In the genomic region with DNA sequence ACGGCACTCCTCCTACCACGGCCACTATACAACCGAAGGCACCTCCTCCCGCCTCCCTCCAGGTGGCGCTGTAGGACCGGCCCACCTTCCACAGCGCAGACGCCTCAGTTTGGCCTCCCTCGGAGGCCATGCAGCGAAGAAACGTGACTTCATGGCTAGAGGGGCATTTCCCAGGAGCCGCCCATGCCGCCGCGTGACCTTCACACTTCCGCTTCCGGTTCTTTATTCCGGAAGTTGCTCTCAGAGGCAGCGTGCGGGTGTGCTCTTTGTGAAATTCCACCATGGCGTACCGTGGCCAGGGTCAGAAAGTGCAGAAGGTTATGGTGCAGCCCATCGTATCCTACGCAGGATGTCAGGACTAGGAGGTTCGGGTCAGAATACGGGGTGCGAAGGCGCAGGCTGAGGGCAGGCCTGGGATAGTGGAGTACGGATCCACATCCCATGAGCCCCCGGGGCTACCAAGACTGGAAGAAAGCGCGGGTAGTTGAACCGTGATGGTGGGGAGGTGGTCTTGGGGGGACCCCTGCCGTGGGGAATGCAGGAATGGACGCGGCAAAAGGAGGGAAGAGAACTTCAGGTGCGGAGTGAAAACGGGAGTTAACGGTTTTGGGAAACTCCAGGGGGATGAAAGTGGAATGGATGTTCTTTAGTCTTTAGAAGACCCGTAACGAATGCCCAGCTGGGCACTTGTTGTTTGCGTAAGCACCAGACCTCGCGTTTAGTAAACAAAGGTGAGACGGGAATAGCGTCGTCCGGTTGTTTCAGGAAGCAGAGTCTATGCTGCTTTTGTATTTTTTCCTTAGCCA, we compare ENCODE assay signal across 1 cellular context.
A peak's percentile ranks its signal among the peaks of the same experiment; 100 is the strongest.
TF ChIP-seq lines count a peak whose summit lies in the region.

Gene SNRPE (plus strand): TSS at position 221 of the 806 bp plus-strand sequence. CDS start 61 bp downstream, at position 282.

TF ChIP-seq in HepG2, 621 proteins besides CTCF, POLR2A, EP300 and RAD21 (continued from another document and continues in another):
- TF ChIP-seq CHCHD3 (CRISPR knock-in tag; IDR thresholded peaks at IDR 0.05): no peak
- TF ChIP-seq ZBTB33 (CRISPR knock-in tag; IDR thresholded peaks at IDR 0.05): 0 out of 2 replicates have a peak, but pooled peaks have one; percentile 38
- TF ChIP-seq KDM4B (CRISPR knock-in tag; IDR thresholded peaks at IDR 0.05): no peak
- TF ChIP-seq ZNF274 (CRISPR knock-in tag; IDR thresholded peaks at IDR 0.05): peak; percentile 92
- TF ChIP-seq REST (IDR thresholded peaks at IDR 0.05; ENCODE audit: borderline replicate concordance in 1 of 2, low read depth in 1 of 2, low read length in 2 of 2): peak in 1 of 2 experiments; percentile 64; a peak in 1 of 4 replicates
- no peak for TF ChIP-seq ZNF709 (CRISPR knock-in tag; IDR thresholded peaks at IDR 0.05)
- no peak for TF ChIP-seq REL (CRISPR knock-in tag; conservative IDR thresholded peaks at IDR 0.05)
- no peak for TF ChIP-seq TRIM24 (CRISPR knock-in tag; IDR thresholded peaks at IDR 0.05)
- TF ChIP-seq, protein P1, sequence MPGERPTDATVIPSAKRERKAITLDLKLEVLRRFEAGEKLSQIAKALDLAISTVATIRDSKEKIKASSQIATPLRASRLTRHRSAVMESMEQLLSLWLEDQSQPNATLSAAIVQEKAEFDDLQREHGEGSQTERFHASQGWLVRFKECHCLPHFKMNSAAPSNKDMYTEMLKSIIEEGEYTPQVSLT (CRISPR knock-in tag; IDR thresholded peaks at IDR 0.05; ENCODE audit: borderline replicate concordance, low read depth): peak; percentile 45; the same call in 1 of the 2 replicates
- no peak; the same call in 1 of the 2 replicates for TF ChIP-seq SP5 (CRISPR knock-in tag; IDR thresholded peaks at IDR 0.05; ENCODE audit: borderline replicate concordance, low read depth)
- TF ChIP-seq ZNF12 (CRISPR knock-in tag; IDR thresholded peaks at IDR 0.05): no peak; the same call in 1 of the 2 replicates
- peak; percentile 45; the same call in 1 of the 2 replicates for TF ChIP-seq ZBTB21 (CRISPR knock-in tag; IDR thresholded peaks at IDR 0.05)
- peak; percentile 59; the same call in 1 of the 2 replicates for TF ChIP-seq MAF1 (CRISPR knock-in tag; IDR thresholded peaks at IDR 0.05; ENCODE audit: borderline replicate concordance)
- peak; percentile 49; the same call in 1 of the 2 replicates for TF ChIP-seq FOXK2 (IDR thresholded peaks at IDR 0.05)
- TF ChIP-seq ZNF839 (CRISPR knock-in tag; IDR thresholded peaks at IDR 0.05; ENCODE audit: borderline replicate concordance): peak; percentile 75; the same call in 1 of the 2 replicates
- TF ChIP-seq ETV6 (CRISPR knock-in tag; conservative IDR thresholded peaks at IDR 0.05): no peak; the same call in 1 of the 2 replicates
- peak; percentile 47 for TF ChIP-seq MLX (CRISPR knock-in tag; IDR thresholded peaks at IDR 0.05)
- TF ChIP-seq BATF2 (CRISPR knock-in tag; IDR thresholded peaks at IDR 0.05): peak; percentile 70; the same call in 1 of the 2 replicates
- TF ChIP-seq, protein P2, sequence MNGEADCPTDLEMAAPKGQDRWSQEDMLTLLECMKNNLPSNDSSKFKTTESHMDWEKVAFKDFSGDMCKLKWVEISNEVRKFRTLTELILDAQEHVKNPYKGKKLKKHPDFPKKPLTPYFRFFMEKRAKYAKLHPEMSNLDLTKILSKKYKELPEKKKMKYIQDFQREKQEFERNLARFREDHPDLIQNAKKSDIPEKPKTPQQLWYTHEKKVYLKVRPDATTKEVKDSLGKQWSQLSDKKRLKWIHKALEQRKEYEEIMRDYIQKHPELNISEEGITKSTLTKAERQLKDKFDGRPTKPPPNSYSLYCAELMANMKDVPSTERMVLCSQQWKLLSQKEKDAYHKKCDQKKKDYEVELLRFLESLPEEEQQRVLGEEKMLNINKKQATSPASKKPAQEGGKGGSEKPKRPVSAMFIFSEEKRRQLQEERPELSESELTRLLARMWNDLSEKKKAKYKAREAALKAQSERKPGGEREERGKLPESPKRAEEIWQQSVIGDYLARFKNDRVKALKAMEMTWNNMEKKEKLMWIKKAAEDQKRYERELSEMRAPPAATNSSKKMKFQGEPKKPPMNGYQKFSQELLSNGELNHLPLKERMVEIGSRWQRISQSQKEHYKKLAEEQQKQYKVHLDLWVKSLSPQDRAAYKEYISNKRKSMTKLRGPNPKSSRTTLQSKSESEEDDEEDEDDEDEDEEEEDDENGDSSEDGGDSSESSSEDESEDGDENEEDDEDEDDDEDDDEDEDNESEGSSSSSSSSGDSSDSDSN (CRISPR knock-in tag; IDR thresholded peaks at IDR 0.05): peak; percentile 62
- TF ChIP-seq KLF9 (CRISPR knock-in tag; IDR thresholded peaks at IDR 0.05; ENCODE audit: low read depth): peak; percentile 80; the same call in 1 of the 2 replicates
- TF ChIP-seq ZNF329 (CRISPR knock-in tag; IDR thresholded peaks at IDR 0.05; ENCODE audit: low read depth): 0 out of 2 replicates have a peak, but pooled peaks have one; percentile 60
- TF ChIP-seq MYNN (CRISPR knock-in tag; IDR thresholded peaks at IDR 0.05; ENCODE audit: low read depth): peak; percentile 38; the same call in 1 of the 2 replicates
- peak; percentile 93; the same call in 1 of the 2 replicates for TF ChIP-seq KDM3A (CRISPR knock-in tag; IDR thresholded peaks at IDR 0.05; ENCODE audit: low read depth)
- TF ChIP-seq GLI4 (CRISPR knock-in tag; IDR thresholded peaks at IDR 0.05; ENCODE audit: borderline replicate concordance): peak; percentile 75; the same call in 1 of the 2 replicates
- no peak; the same call in 1 of the 2 replicates for TF ChIP-seq NFYC (CRISPR knock-in tag; IDR thresholded peaks at IDR 0.05)
- peak; percentile 81 for TF ChIP-seq ZNF331 (CRISPR knock-in tag; IDR thresholded peaks at IDR 0.05)
- TF ChIP-seq, protein P3, sequence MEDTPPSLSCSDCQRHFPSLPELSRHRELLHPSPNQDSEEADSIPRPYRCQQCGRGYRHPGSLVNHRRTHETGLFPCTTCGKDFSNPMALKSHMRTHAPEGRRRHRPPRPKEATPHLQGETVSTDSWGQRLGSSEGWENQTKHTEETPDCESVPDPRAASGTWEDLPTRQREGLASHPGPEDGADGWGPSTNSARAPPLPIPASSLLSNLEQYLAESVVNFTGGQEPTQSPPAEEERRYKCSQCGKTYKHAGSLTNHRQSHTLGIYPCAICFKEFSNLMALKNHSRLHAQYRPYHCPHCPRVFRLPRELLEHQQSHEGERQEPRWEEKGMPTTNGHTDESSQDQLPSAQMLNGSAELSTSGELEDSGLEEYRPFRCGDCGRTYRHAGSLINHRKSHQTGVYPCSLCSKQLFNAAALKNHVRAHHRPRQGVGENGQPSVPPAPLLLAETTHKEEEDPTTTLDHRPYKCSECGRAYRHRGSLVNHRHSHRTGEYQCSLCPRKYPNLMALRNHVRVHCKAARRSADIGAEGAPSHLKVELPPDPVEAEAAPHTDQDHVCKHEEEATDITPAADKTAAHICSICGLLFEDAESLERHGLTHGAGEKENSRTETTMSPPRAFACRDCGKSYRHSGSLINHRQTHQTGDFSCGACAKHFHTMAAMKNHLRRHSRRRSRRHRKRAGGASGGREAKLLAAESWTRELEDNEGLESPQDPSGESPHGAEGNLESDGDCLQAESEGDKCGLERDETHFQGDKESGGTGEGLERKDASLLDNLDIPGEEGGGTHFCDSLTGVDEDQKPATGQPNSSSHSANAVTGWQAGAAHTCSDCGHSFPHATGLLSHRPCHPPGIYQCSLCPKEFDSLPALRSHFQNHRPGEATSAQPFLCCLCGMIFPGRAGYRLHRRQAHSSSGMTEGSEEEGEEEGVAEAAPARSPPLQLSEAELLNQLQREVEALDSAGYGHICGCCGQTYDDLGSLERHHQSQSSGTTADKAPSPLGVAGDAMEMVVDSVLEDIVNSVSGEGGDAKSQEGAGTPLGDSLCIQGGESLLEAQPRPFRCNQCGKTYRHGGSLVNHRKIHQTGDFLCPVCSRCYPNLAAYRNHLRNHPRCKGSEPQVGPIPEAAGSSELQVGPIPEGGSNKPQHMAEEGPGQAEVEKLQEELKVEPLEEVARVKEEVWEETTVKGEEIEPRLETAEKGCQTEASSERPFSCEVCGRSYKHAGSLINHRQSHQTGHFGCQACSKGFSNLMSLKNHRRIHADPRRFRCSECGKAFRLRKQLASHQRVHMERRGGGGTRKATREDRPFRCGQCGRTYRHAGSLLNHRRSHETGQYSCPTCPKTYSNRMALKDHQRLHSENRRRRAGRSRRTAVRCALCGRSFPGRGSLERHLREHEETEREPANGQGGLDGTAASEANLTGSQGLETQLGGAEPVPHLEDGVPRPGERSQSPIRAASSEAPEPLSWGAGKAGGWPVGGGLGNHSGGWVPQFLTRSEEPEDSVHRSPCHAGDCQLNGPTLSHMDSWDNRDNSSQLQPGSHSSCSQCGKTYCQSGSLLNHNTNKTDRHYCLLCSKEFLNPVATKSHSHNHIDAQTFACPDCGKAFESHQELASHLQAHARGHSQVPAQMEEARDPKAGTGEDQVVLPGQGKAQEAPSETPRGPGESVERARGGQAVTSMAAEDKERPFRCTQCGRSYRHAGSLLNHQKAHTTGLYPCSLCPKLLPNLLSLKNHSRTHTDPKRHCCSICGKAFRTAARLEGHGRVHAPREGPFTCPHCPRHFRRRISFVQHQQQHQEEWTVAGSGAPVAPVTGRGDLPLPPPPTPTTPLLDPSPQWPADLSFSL (CRISPR knock-in tag; IDR thresholded peaks at IDR 0.05): no peak
- TF ChIP-seq MAZ (IDR thresholded peaks at IDR 0.05; ENCODE audit: borderline replicate concordance, low read depth, low read length): peak; percentile 45; the same call in 1 of the 2 replicates
- TF ChIP-seq MAZ (CRISPR knock-in tag; IDR thresholded peaks at IDR 0.05; ENCODE audit: low read depth): peak; percentile 43
- TF ChIP-seq SP4 (CRISPR knock-in tag; IDR thresholded peaks at IDR 0.05): peak; percentile 89
- TF ChIP-seq MLLT10 (CRISPR knock-in tag; IDR thresholded peaks at IDR 0.05): no peak
- peak; percentile 70; the same call in 1 of the 2 replicates for TF ChIP-seq SMC3 (IDR thresholded peaks at IDR 0.05; ENCODE audit: low read length)
- TF ChIP-seq, protein P4, sequence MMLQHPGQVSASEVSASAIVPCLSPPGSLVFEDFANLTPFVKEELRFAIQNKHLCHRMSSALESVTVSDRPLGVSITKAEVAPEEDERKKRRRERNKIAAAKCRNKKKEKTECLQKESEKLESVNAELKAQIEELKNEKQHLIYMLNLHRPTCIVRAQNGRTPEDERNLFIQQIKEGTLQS (CRISPR knock-in tag; IDR thresholded peaks at IDR 0.05): no peak
- TF ChIP-seq ZNF768 (CRISPR knock-in tag; IDR thresholded peaks at IDR 0.05): peak; percentile 43; the same call in 1 of the 2 replicates
- TF ChIP-seq ZNF605 (CRISPR knock-in tag; IDR thresholded peaks at IDR 0.05): peak; percentile 90
- peak; percentile 98 for TF ChIP-seq ELF1 (CRISPR knock-in tag; IDR thresholded peaks at IDR 0.05)
- TF ChIP-seq THAP11 (CRISPR knock-in tag; IDR thresholded peaks at IDR 0.05): peak; percentile 95
- TF ChIP-seq, protein P5, sequence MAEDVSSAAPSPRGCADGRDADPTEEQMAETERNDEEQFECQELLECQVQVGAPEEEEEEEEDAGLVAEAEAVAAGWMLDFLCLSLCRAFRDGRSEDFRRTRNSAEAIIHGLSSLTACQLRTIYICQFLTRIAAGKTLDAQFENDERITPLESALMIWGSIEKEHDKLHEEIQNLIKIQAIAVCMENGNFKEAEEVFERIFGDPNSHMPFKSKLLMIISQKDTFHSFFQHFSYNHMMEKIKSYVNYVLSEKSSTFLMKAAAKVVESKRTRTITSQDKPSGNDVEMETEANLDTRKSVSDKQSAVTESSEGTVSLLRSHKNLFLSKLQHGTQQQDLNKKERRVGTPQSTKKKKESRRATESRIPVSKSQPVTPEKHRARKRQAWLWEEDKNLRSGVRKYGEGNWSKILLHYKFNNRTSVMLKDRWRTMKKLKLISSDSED (CRISPR knock-in tag; IDR thresholded peaks at IDR 0.05): 0 out of 2 replicates have a peak, but pooled peaks have one; percentile 64
- TF ChIP-seq SAP130 (CRISPR knock-in tag; IDR thresholded peaks at IDR 0.05; ENCODE audit: low read depth): peak; percentile 99
